Comparison of ENCODE assay signal across 16 cellular contexts in the genomic region with DNA sequence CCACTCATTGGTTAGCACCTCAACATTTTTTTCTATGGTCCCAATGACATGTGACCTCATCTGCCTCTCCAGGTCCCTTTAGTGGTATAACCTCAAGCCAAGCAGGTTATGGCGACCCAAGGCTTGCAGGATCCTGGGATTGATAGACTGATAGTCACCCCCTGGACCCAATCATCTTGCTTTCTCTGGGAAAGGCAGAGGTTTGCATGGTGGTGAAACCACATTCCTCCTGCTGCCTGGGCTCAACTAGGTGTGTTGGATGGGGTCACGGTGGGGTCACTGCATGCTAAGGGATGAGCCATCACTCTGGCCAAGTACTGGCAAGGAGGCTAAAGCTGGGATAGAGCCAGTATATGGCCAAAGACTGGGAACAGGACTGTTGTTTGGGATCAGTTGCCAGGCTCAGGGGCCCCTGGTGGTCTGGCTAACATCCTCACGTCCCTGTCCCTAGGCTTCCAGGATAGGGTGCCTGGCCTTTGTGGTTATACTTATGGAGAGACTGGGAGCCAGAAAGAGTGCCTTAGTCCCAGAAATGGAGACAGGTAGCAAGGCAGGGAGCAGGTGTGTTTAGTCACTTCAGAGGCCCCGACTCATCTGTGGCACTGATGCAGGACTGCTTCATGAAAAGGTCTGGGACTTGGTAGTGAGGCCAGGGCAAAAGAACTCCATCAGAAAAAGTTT. TPM values are rescaled to one million over a fixed set of nuclear protein-coding genes. Genes with fewer than 3 reads are reported as not detected.
DNase-seq lines count a peak whose midpoint lies in the region; ATAC-seq and TF ChIP-seq lines count a peak whose summit lies in the region.
"Had no signal": no experiment of that assay in that cellular context is flagged by ENCODE, and none has a peak within 500 bp of the region (broad histone marks: within the 10 kb centered on the region; RNA-seq: fewer than 3 reads in every experiment).

No MANE protein-coding gene starts in this region.

- no peak for TF ChIP-seq CTCF in HCT116 (IDR thresholded peaks at IDR 0.05 in 2 of 3, conservative IDR thresholded peaks at IDR 0.05 in 1 of 3; ENCODE audit: borderline replicate concordance in 1 of 3, insufficient read depth in 1 of 3, low read depth in 2 of 3, low read length in 2 of 3)
- no peak for TF ChIP-seq CTCF in VCaP (conservative IDR thresholded peaks at IDR 0.05)

- no peaks in the 10 kb centered on the region for H3K27me3 ChIP-seq in HCT116 (ENCODE audit: insufficient read depth, low read length)

- no peak overlapping the region for H3K4me3 ChIP-seq in HCT116 (replicated peaks in 1 of 2; ENCODE audit: low read depth in 1 of 2, low read length in 2 of 2)

- H3K27ac ChIP-seq in HCT116 (ENCODE audit: low read depth, low read length) (no peak overlapping the region), VCaP (peak overlapping the region; percentile 94; the same call in 1 of the 2 replicates)

- H3K79me2 ChIP-seq in HCT116 (ENCODE audit: insufficient read depth, low read length), result no peaks in the 10 kb centered on the region

- no peaks in the 10 kb centered on the region for H4K20me1 ChIP-seq in HCT116 (ENCODE audit: insufficient read depth)

- intact Hi-C loops in HCT116 (cut with micrococcal nuclease), result no loop called here

- TF ChIP-seq POLR2A in HCT116 (IDR thresholded peaks at IDR 0.05; ENCODE audit: borderline replicate concordance, extremely low read depth, insufficient read depth, insufficient read length), result no peak

- no peaks in the 10 kb centered on the region for H3K36me3 ChIP-seq in HCT116 (ENCODE audit: control insufficient read depth in 1 of 2, insufficient read depth in 2 of 2, low read length in 2 of 2)

- no peaks in the 10 kb centered on the region for H3K9me3 ChIP-seq in HCT116 (ENCODE audit: control insufficient read depth in 1 of 2, insufficient read depth in 1 of 2, low read depth in 1 of 2, low read length in 2 of 2)

- peak; percentile 23 for DNase-seq in ELF-1 (ENCODE audit: low read depth, low spot score)
- DNase-seq in HCT116 (ENCODE audit: low read depth, low spot score), result no peak
- peak; percentile 76 for DNase-seq in kidney tubule cell (ENCODE audit: low spot score)
- DNase-seq in epidermal melanocyte (ENCODE audit: insufficient read length, low spot score), result no peak
- no peak for DNase-seq in NCI-H1105 (lab: John Stamatoyannopoulos, UW)
- DNase-seq: COR-L47, H9, NCI-H1436 treated with DMSO at 0.1 percent for 48 hours, NCI-H2081 treated with DMSO at 0.1 percent for 48 hours, NCI-H510A, SHP77 treated with DMSO at 0.1 percent for 48 hours had no signal

- no peak overlapping the region for H3K9ac ChIP-seq in HCT116 (ENCODE audit: low read length)

- POLR2A ChIA-PET in HCT116 (lab: Charles Lee), result no interaction called here

- RAD21 ChIA-PET in HCT116 (lab: Charles Lee; ENCODE audit: low non-redundant PET in 1 of 2, low total read pairs in 2 of 2, uncharacterized antibody in 2 of 2, unreplicated experiment in 2 of 2), result no interaction called here

- peaks cover 0 to 12% of the 10 kb centered on the region in 2 experiments; a peak in 2 of 4 replicates for H3K4me1 ChIP-seq in HCT116 (ENCODE audit: control insufficient read depth in 1 of 2, insufficient read depth in 2 of 2, low read length in 2 of 2)

- peak overlapping the region; percentile 37 for H3K4me2 ChIP-seq in HCT116 (ENCODE audit: low read length)

- BruUV-seq in HCT116 (replicated peaks; lab: Mats Ljungman, UMichigan), result no TSS peak

- ATAC-seq in HCT116 (peak; percentile 65), HG02938 (IDR thresholded peaks at IDR 0.05; ENCODE audit: unreplicated experiment) (no peak)
- ATAC-seq: Panc1 had no signal

- H2AFZ ChIP-seq in HCT116 (ENCODE audit: low read depth, low read length, poor library complexity, severe bottlenecking), result no peak overlapping the region

- CTCF ChIA-PET in HCT116 (lab: Charles Lee), result no interaction called here

- TF ChIP-seq RAD21 in HCT116 (IDR thresholded peaks at IDR 0.05; ENCODE audit: low read depth), result no peak

- no peaks in the 10 kb centered on the region for H3K9me2 ChIP-seq in HCT116 (ENCODE audit: insufficient read depth)

TF ChIP-seq in HCT116, 20 proteins besides CTCF, POLR2A, EP300 and RAD21:
- TF ChIP-seq MAX (IDR thresholded peaks at IDR 0.05) (no peak), FOSL1 (IDR thresholded peaks at IDR 0.05; ENCODE audit: low read depth) (no peak), POLR2AphosphoS5 (IDR thresholded peaks at IDR 0.05; ENCODE audit: low read depth, low read length) (no peak)
- TF ChIP-seq, protein P1, sequence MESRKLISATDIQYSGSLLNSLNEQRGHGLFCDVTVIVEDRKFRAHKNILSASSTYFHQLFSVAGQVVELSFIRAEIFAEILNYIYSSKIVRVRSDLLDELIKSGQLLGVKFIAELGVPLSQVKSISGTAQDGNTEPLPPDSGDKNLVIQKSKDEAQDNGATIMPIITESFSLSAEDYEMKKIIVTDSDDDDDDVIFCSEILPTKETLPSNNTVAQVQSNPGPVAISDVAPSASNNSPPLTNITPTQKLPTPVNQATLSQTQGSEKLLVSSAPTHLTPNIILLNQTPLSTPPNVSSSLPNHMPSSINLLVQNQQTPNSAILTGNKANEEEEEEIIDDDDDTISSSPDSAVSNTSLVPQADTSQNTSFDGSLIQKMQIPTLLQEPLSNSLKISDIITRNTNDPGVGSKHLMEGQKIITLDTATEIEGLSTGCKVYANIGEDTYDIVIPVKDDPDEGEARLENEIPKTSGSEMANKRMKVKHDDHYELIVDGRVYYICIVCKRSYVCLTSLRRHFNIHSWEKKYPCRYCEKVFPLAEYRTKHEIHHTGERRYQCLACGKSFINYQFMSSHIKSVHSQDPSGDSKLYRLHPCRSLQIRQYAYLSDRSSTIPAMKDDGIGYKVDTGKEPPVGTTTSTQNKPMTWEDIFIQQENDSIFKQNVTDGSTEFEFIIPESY (IDR thresholded peaks at IDR 0.05; ENCODE audit: extremely low read depth, insufficient replicate concordance, low read length), result no peak

RNA-seq across cellular contexts. Expression of gene SMIM32, which starts 4.6 kb away (rescaled TPM):
- not detected for total RNA-seq in HCT116 (2021; ENCODE audit: unreplicated experiment)
- not detected in 2 replicates for polyA plus RNA-seq in HCT116 (2012)
- total RNA-seq: H9, HT1080, LHCN-M2 had no signal

Comparison
In these comparisons a context has a peak if more than half of its experiments do, and no peak if none do; other contexts are left out.
1. DNase-seq: peak in ELF-1 (single experiment) and kidney tubule cell (single experiment); none in HCT116 (single experiment), epidermal melanocyte (single experiment) and NCI-H1105 (single experiment).